ENCODE assay signal across 10 cellular contexts in genomic region chr20:56630506-56631317, GRCh38. TPM values are rescaled to one million over a fixed set of nuclear protein-coding genes. Genes with fewer than 3 reads are reported as not detected.
A peak's percentile ranks its signal among the peaks of the same experiment; 100 is the strongest.
DNase-seq lines count a peak whose midpoint lies in the region; ATAC-seq, FAIRE-seq and TF ChIP-seq lines count a peak whose summit lies in the region.
"Had no signal": no experiment of that assay in that cellular context is flagged by ENCODE, and none has a peak within 500 bp of the region (broad histone marks: within the 10 kb centered on the region; RNA-seq: fewer than 3 reads in every experiment).

No MANE protein-coding gene starts in this region.

- no peak for FAIRE-seq in frontal cortex (lab: Jason Lieb, UNC)

- peak overlapping the region; percentile 63 for H3K4me3 ChIP-seq in NB4 (ENCODE audit: low read depth, low read length)
- no peak overlapping the region for H3K4me3 ChIP-seq in osteoblast (ENCODE audit: insufficient read depth, low read length)

- H4K20me1 ChIP-seq in osteoblast (ENCODE audit: insufficient read depth, low read length): no peaks in the 10 kb centered on the region

- no peaks in the 10 kb centered on the region for H3K79me2 ChIP-seq in osteoblast (ENCODE audit: insufficient read depth, low read length)

- no peak for TF ChIP-seq POLR2A in NB4 (IDR thresholded peaks at IDR 0.05; ENCODE audit: extremely low read depth, insufficient read length)

- H3K27me3 ChIP-seq in osteoblast (ENCODE audit: insufficient read depth, low read length): peaks cover 85% of the 10 kb centered on the region

- no peaks in the 10 kb centered on the region for H3K4me1 ChIP-seq in osteoblast (ENCODE audit: insufficient read depth, low read length)

- H2AFZ ChIP-seq in osteoblast (ENCODE audit: low read length): no peak overlapping the region

- no peak for TF ChIP-seq CTCF in NB4 (IDR thresholded peaks at IDR 0.05; ENCODE audit: low read depth, low read length)
- no peak for TF ChIP-seq CTCF in osteoblast (IDR thresholded peaks at IDR 0.05; ENCODE audit: extremely low read depth, low read depth, low read length)

- DNase-seq in Daoy (ENCODE audit: low read depth): peak; percentile 53
- no peak for DNase-seq in NB4 (ENCODE audit: low read depth)
- DNase-seq in osteoblast (ENCODE audit: insufficient read length, low spot score, missing footprints): peak; percentile 84
- no peak for DNase-seq in stimulated activated CD4-positive, alpha-beta T cell treated with anti-CD3 and anti-CD28 coated beads, Interleukin-12 subunit alpha, Interleukin-12 subunit beta, amount 100 ng/mL, for 4 hours
- no peak for DNase-seq in frontal cortex (ENCODE audit: low spot score in 2 of 2)
- DNase-seq in cortex of kidney (lab: John Stamatoyannopoulos, UW): no peak
- DNase-seq: activated CD4-positive, CD25-positive, alpha-beta regulatory T cell treated with anti-CD3 and anti-CD28 coated beads, Interleukin-2, amount 50 U/mL, for 72 hours; NCI-H1092 treated with DMSO at 0.1 percent for 48 hours had no signal

- no peak overlapping the region for H3K4me2 ChIP-seq in osteoblast (ENCODE audit: insufficient read depth, low read length)

- no peaks in the 10 kb centered on the region for H3K9me3 ChIP-seq in osteoblast (ENCODE audit: low read depth, low read length)

- no peak overlapping the region for H3K27ac ChIP-seq in osteoblast (ENCODE audit: low read depth, low read length)

- ATAC-seq in esophagus mucosa: peak; percentile 44
- no peak for ATAC-seq in HG03520 (IDR thresholded peaks at IDR 0.05; ENCODE audit: unreplicated experiment)

- no peaks in the 10 kb centered on the region for H3K36me3 ChIP-seq in osteoblast (ENCODE audit: insufficient read depth, low read length)

RNA-seq across cellular contexts. Expression of gene TFAP2C, which starts 1.6 kb away (rescaled TPM):
- total RNA-seq in Daoy (2014; rRNA removed; shearing (Covaris generic)): 4.5 and 7.7 TPM in 2 replicates
- total RNA-seq in esophagus mucosa: 30.8 TPM
- under 0.01 TPM in 1 of 2 replicates, not detected in the other for total RNA-seq in osteoblast
- total RNA-seq in frontal cortex: 2.4 TPM

Comparison
In these comparisons a context has a peak if more than half of its experiments do, and no peak if none do; other contexts are left out.
1. DNase-seq: peak in Daoy (single experiment) and osteoblast (single experiment); none in NB4 (single experiment), stimulated activated CD4-positive, alpha-beta T cell treated with anti-CD3 and anti-CD28 coated beads, Interleukin-12 subunit alpha, Interleukin-12 subunit beta, amount 100 ng/mL, for 4 hours (single experiment), frontal cortex (0 of 2) and cortex of kidney (single experiment).